12 cellular contexts compared by ENCODE assay signal in the genomic region with DNA sequence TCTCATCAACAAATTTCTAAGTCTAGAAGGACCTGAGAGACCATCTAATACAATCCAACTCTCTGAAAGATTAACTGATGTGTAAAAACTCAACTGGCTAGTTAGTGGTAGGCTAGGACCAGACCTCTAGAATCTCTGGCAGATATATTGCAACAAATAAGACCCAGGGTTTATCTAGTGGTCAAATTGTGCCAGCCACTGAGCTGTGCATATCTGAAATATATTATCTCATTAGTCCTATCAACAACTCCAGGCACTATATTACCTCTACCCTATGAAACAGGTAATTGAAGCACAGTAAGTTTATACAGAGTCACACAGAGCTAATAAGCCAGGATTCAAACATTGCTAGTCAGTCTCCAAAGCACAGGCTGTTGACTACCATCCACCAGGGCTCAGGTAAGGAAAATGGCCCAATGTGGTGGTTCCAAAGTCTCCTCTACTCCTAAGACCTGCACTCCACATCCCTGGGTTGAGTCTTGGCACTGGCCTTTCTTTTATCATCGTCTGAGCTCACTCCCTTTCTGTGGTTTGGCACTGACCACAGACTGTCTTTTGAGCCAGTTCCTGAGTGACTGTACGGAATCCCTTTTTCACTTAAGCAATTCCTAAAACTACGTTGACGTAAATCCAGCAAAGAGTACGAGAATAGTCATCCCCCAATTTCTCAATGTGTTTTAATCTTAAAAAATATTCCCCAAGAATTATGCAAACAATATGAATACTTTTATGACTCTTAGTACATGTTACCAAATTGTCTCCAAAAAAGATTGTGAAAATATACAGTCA. TPM values are rescaled to one million over a fixed set of nuclear protein-coding genes. Genes with fewer than 3 reads are reported as not detected.
DNase-seq lines count a peak whose midpoint lies in the region; ATAC-seq and TF ChIP-seq lines count a peak whose summit lies in the region.
"Had no signal": no experiment of that assay in that cellular context is flagged by ENCODE, and none has a peak within 500 bp of the region (broad histone marks: within the 10 kb centered on the region; RNA-seq: fewer than 3 reads in every experiment).

No MANE protein-coding gene starts in this region.

- 79% methylated on average over 5 of the region's 5 CpGs for WGBS in hepatocyte (ENCODE audit: low lambda C conversion rate, missing lambda C conversion rate)

- H3K36me3 ChIP-seq in gastrocnemius medialis (no peaks in the 10 kb centered on the region), hepatocyte (replicated peaks; ENCODE audit: insufficient read depth, low read depth) (no peaks in the 10 kb centered on the region)

- no peak overlapping the region for H2AFZ ChIP-seq in hepatocyte

- H3K4me1 ChIP-seq in gastrocnemius medialis (no peaks in the 10 kb centered on the region), hepatocyte (ENCODE audit: insufficient read depth) (no peaks in the 10 kb centered on the region)

- no peaks in the 10 kb centered on the region for H4K20me1 ChIP-seq in hepatocyte (ENCODE audit: insufficient read depth, poor library complexity, severe bottlenecking)

- DNase-seq in GM03348 (ENCODE audit: low spot score): peak; percentile 81
- DNase-seq in RPMI7951 (ENCODE audit: low read depth): peak; percentile 94
- peak; percentile 100 for DNase-seq in fibroblast of pulmonary artery (ENCODE audit: low read depth)
- DNase-seq in gastrocnemius medialis: peak in 1 of 2 donors; percentile 61
- no peak for DNase-seq in hepatocyte (ENCODE audit: low spot score)
- no peak for DNase-seq in SW480 (ENCODE audit: low spot score)
- DNase-seq: activated T-cell treated with anti-CD3 and anti-CD28 coated beads, Interleukin-2, amount 50 U/mL, for 24 hours; NCI-H1417 had no signal

- H3K4me3 ChIP-seq in fibroblast of pulmonary artery (replicated peaks; ENCODE audit: low read depth, low read length) (no peak overlapping the region), gastrocnemius medialis (no peak overlapping the region), hepatocyte (no peak overlapping the region)
- H3K4me3 ChIP-seq: SK-N-MC had no signal

- H3K27me3 ChIP-seq in gastrocnemius medialis (no peaks in the 10 kb centered on the region), hepatocyte (no peaks in the 10 kb centered on the region)

- peak; percentile 89 to 93 for ATAC-seq in gastrocnemius medialis
- ATAC-seq in HG03039 (IDR thresholded peaks at IDR 0.05; ENCODE audit: unreplicated experiment): no peak
- no peak for ATAC-seq in GM18505 (IDR thresholded peaks at IDR 0.05; ENCODE audit: unreplicated experiment)

- H3K79me2 ChIP-seq in hepatocyte: no peaks in the 10 kb centered on the region

- in situ Hi-C loops in gastrocnemius medialis (cut with MboI; ENCODE audit: low sequenced_read_pairs in 4 of 4): no loop called here

- H3K4me2 ChIP-seq in hepatocyte: no peak overlapping the region

- TF ChIP-seq POLR2A in gastrocnemius medialis (IDR thresholded peaks at IDR 0.05) (no peak), GM18505 (IDR thresholded peaks at IDR 0.05; ENCODE audit: borderline replicate concordance, extremely low read depth, insufficient read depth, insufficient read length) (no peak)

- H3K9me2 ChIP-seq in hepatocyte (replicated peaks; ENCODE audit: insufficient read depth): no peaks in the 10 kb centered on the region

- H3K9me3 ChIP-seq in gastrocnemius medialis (no peaks in the 10 kb centered on the region), hepatocyte (ENCODE audit: low read depth) (no peaks in the 10 kb centered on the region)

- intact Hi-C loops in gastrocnemius medialis (cut with DNase I; ENCODE audit: low total_unique reads): no loop called here

- H3K27ac ChIP-seq in gastrocnemius medialis (peak overlapping the region in 1 of 4 donors; percentile 12), hepatocyte (no peak overlapping the region)
- H3K27ac ChIP-seq: SK-N-MC had no signal

- no peak for TF ChIP-seq CTCF in fibroblast of pulmonary artery (IDR thresholded peaks at IDR 0.05; ENCODE audit: low read length, missing control alignments)
- TF ChIP-seq CTCF in gastrocnemius medialis (IDR thresholded peaks at IDR 0.05 in 4 of 5, conservative IDR thresholded peaks at IDR 0.05 in 1 of 5): no peak
- TF ChIP-seq CTCF in hepatocyte (IDR thresholded peaks at IDR 0.05; ENCODE audit: poor library complexity): no peak

RNA-seq across cellular contexts. Expression of a gene that starts 11.9 kb away (rescaled TPM):
- 15.9 and 23.8 TPM in 2 replicates for total RNA-seq in RPMI7951 (2014; rRNA removed; shearing (Covaris generic))
- total RNA-seq in gastrocnemius medialis (10 to 100 TPM; 11.3 to 24.3 (median 19.5) TPM), hepatocyte (26.7 and 27.8 TPM in 2 replicates)
- polyA plus RNA-seq in hepatocyte: 24.6 and 31.1 TPM in 2 replicates
- total RNA-seq: G401 had no signal

Comparison
In these comparisons a context has a peak if more than half of its experiments do, and no peak if none do; other contexts are left out.
1. DNase-seq: peak in GM03348 (single experiment), RPMI7951 (single experiment) and fibroblast of pulmonary artery (single experiment); none in hepatocyte (single experiment) and SW480 (single experiment).
2. ATAC-seq: peak in gastrocnemius medialis (2 of 2); none in HG03039 (single experiment) and GM18505 (single experiment).